ENCODE assay signal across 2 cellular contexts in genomic region chr15:90667063-90667754, GRCh38.
TF ChIP-seq lines count a peak whose summit lies in the region.

No MANE protein-coding gene starts in this region.

TF ChIP-seq in SK-N-SH, 30 proteins besides CTCF, POLR2A, EP300 and RAD21 (continued from another document):
- no peak for TF ChIP-seq IRF3 (IDR thresholded peaks at IDR 0.05; ENCODE audit: low read depth, low read length)
- TF ChIP-seq SMC3 (IDR thresholded peaks at IDR 0.05; ENCODE audit: low read depth, low read length): no peak
- TF ChIP-seq SIN3A (IDR thresholded peaks at IDR 0.05; ENCODE audit: borderline replicate concordance, low read depth, low read length): no peak
- TF ChIP-seq MXI1 (IDR thresholded peaks at IDR 0.05; ENCODE audit: low read depth, low read length): no peak
- no peak for TF ChIP-seq NRF1 (IDR thresholded peaks at IDR 0.05; ENCODE audit: low read depth, low read length)
- no peak for TF ChIP-seq TEAD4 (IDR thresholded peaks at IDR 0.05; ENCODE audit: borderline replicate concordance, insufficient read depth)
- no peak for TF ChIP-seq FOXJ3 (CRISPR knock-in tag; IDR thresholded peaks at IDR 0.05)
- no peak for TF ChIP-seq CHD2 (IDR thresholded peaks at IDR 0.05; ENCODE audit: low read length, partially characterized antibody)
- no peak for TF ChIP-seq RXRA (IDR thresholded peaks at IDR 0.05; ENCODE audit: borderline replicate concordance, low read depth)
- TF ChIP-seq ZBTB33 (IDR thresholded peaks at IDR 0.05; ENCODE audit: borderline replicate concordance, low read depth): no peak
- TF ChIP-seq GATA2 (CRISPR knock-in tag; IDR thresholded peaks at IDR 0.05): no peak
- no peak for TF ChIP-seq POLR2AphosphoS5 (IDR thresholded peaks at IDR 0.05; ENCODE audit: low read depth, low read length)
- no peak for TF ChIP-seq TAF1 (IDR thresholded peaks at IDR 0.05; ENCODE audit: borderline replicate concordance, low read depth, low read length)
- no peak for TF ChIP-seq GABPA (IDR thresholded peaks at IDR 0.05; ENCODE audit: low read depth)
- no peak for TF ChIP-seq REST (IDR thresholded peaks at IDR 0.05; ENCODE audit: low read depth, low read length)

TF ChIP-seq in SK-N-SH treated with all-trans-retinoic acid at 6 μM for 48 hours, 23 proteins besides CTCF, POLR2A, EP300 and RAD21 (continued from another document):
- TF ChIP-seq TSHZ2 (CRISPR knock-in tag; IDR thresholded peaks at IDR 0.05) (no peak), BACH2 (CRISPR knock-in tag; IDR thresholded peaks at IDR 0.05; ENCODE audit: borderline replicate concordance) (no peak), ARNTL (CRISPR knock-in tag; IDR thresholded peaks at IDR 0.05; ENCODE audit: borderline replicate concordance, low read depth) (no peak), OSR1 (CRISPR knock-in tag; IDR thresholded peaks at IDR 0.05) (no peak), CSRNP3 (CRISPR knock-in tag; IDR thresholded peaks at IDR 0.05) (no peak), ZC3H10 (CRISPR knock-in tag; IDR thresholded peaks at IDR 0.05) (no peak), ESRRG (CRISPR knock-in tag; IDR thresholded peaks at IDR 0.05) (no peak), PATZ1 (CRISPR knock-in tag; IDR thresholded peaks at IDR 0.05; ENCODE audit: borderline replicate concordance) (no peak), TCF4 (CRISPR knock-in tag; IDR thresholded peaks at IDR 0.05; ENCODE audit: borderline replicate concordance) (no peak), GLIS3 (CRISPR knock-in tag; IDR thresholded peaks at IDR 0.05) (no peak), ZNF70 (CRISPR knock-in tag; IDR thresholded peaks at IDR 0.05) (no peak)
